In the genomic region with DNA sequence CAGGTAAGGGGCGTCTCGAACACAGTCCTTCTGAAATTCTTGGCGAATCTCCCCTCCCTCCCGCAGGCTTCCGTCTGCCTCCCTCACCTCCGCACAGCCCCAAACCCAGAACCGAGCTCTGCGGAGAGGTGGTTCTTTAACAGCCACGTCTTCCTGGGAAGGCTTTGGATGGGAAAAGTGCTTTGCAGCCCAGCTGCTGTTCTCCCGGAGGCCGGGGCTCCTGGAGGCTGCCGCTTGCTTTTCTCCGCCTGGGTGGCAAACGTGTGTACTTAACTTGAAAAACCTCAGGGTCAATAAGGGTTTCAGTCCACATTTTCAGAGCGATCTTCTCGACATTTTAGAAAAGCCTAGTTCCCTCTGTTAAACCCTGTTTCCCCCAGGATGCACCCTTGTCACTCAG, we compare ENCODE assay signal across 8 cellular contexts.
"Had no signal": no experiment of that assay in that cellular context is flagged by ENCODE, and none has a peak within 500 bp of the region (broad histone marks: within the 10 kb centered on the region; RNA-seq: fewer than 3 reads in every experiment).

No MANE protein-coding gene starts in this region.

- H3K9me3 ChIP-seq: HAP-1 had no signal

- DNase-seq: GM23248, GOT3, H7, HFFc6 had no signal

- H3K27ac ChIP-seq: GM23248, HL-60 had no signal

- FAIRE-seq: HepG2 had no signal

- H3K4me1 ChIP-seq: HAP-1 had no signal

- H3K4me3 ChIP-seq: GM23248, HAP-1 had no signal

- ATAC-seq: HCT116, HepG2 had no signal

- H3K36me3 ChIP-seq: HAP-1 had no signal
